8 cellular contexts compared by ENCODE assay signal in the genomic region with DNA sequence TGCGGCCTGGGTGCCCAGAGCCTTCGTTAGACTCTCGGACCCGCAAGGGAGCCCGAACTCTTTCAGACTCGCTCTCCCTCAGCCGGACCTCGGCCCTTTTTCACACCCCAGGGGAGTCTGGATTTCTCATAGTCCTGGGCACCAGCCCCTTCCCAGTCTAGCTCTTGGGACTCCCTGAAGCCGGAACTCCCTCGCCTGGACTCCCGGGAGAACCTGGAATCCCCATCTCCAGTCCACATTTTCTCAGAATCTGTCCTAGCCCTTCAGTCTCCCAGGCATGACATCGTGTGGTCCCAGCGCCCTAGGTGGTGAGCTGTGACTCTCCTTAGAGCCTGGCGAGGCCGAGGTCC. TPM values are rescaled to one million over a fixed set of nuclear protein-coding genes. Genes with fewer than 3 reads are reported as not detected.
DNase-seq lines count a peak whose midpoint lies in the region; ATAC-seq and TF ChIP-seq lines count a peak whose summit lies in the region.

No MANE protein-coding gene starts in this region.

- H3K27me3 ChIP-seq in A673 (replicated peaks; ENCODE audit: insufficient read depth, low read depth, low read length, poor library complexity) (no peaks in the 10 kb centered on the region), ascending aorta (no peaks in the 10 kb centered on the region), mesenchymal stem cell (ENCODE audit: control insufficient read depth in 1 of 2, insufficient read depth in 1 of 2, low read length in 2 of 2) (no peaks in the 10 kb centered on the region)

- TF ChIP-seq CTCF in A673 (conservative IDR thresholded peaks at IDR 0.05; ENCODE audit: low read depth, low read length) = no peak
- no peak for TF ChIP-seq CTCF in ascending aorta (IDR thresholded peaks at IDR 0.05)

- no peak for TF ChIP-seq POLR2A in GM18505 (IDR thresholded peaks at IDR 0.05; ENCODE audit: borderline replicate concordance, extremely low read depth, insufficient read depth, insufficient read length)

- H3K18ac ChIP-seq in mesenchymal stem cell (ENCODE audit: low read depth in 1 of 2, low read length in 2 of 2) = peak overlapping the region; percentile 77 to 87

- WGBS in mesenchymal stem cell = 15% methylated on average over 15 of the region's 15 CpGs

- H2AFZ ChIP-seq in mesenchymal stem cell (ENCODE audit: low read depth, low read length) = peak overlapping the region; percentile 95

- no peak overlapping the region for H2BK120ac ChIP-seq in mesenchymal stem cell (ENCODE audit: low read depth, low read length)

- no peak for DNase-seq in A673 (ENCODE audit: low spot score)
- DNase-seq in HEK293T (ENCODE audit: extremely low spot score) = peak; percentile 44
- DNase-seq in ascending aorta (ENCODE audit: low spot score in 2 of 2) = no peak
- DNase-seq in mesenchymal stem cell = no peak
- DNase-seq in GOT3 (lab: John Stamatoyannopoulos, UW) = no peak
- no peak for DNase-seq in DMS114 treated with DMSO at 0.1 percent for 48 hours (lab: John Stamatoyannopoulos, UW; ENCODE audit: unreplicated experiment)

- peaks cover 22% of the 10 kb centered on the region for H3K79me1 ChIP-seq in mesenchymal stem cell (replicated peaks; ENCODE audit: low read length, poor library complexity, severe bottlenecking)

- no peak for ATAC-seq in GM18505 (IDR thresholded peaks at IDR 0.05; ENCODE audit: unreplicated experiment)
- no peak for ATAC-seq in GM18858 (IDR thresholded peaks at IDR 0.05; ENCODE audit: unreplicated experiment)

- peak overlapping the region in 1 of 2 experiments; percentile 95 for H3K14ac ChIP-seq in mesenchymal stem cell (ENCODE audit: low read length in 2 of 2)

- intact Hi-C loops in A673 (cut with micrococcal nuclease; ENCODE audit: unreplicated experiment) (no loop called here), ascending aorta (cut with DNase I) (loop anchor here (5.0 kb wide), 1 partner anchor 76 kb away; a partner anchor contains a TSS)

- H3K4ac ChIP-seq in mesenchymal stem cell (ENCODE audit: low read depth in 1 of 2, low read length in 2 of 2) = peak overlapping the region in 1 of 2 experiments; percentile 49

- no peaks in the 10 kb centered on the region for H3K9me3 ChIP-seq in A673 (ENCODE audit: low read depth, low read length, poor library complexity, severe bottlenecking)
- H3K9me3 ChIP-seq in ascending aorta = no peaks in the 10 kb centered on the region
- H3K9me3 ChIP-seq in mesenchymal stem cell (ENCODE audit: control insufficient read depth, low read length) = no peaks in the 10 kb centered on the region

- BruUV-seq in A673 (replicated peaks; lab: Mats Ljungman, UMichigan) = no TSS peak

- peak overlapping the region; percentile 53 for H4K91ac ChIP-seq in mesenchymal stem cell (ENCODE audit: low read length)

- no peak overlapping the region for H2BK15ac ChIP-seq in mesenchymal stem cell (ENCODE audit: low read depth, poor library complexity, severe bottlenecking)

- H3K4me3 ChIP-seq in A673 (ENCODE audit: low read depth, low read length, poor library complexity, severe bottlenecking) = peak overlapping the region; percentile 86
- peak overlapping the region; percentile 64 to 80 for H3K4me3 ChIP-seq in ascending aorta
- H3K4me3 ChIP-seq in mesenchymal stem cell (ENCODE audit: insufficient read depth in 1 of 2, low read depth in 1 of 2, low read length in 2 of 2) = peak overlapping the region; percentile 91 to 94

- no peak overlapping the region for H2BK5ac ChIP-seq in mesenchymal stem cell (ENCODE audit: low read depth, low read length, poor library complexity, severe bottlenecking)

- no peak overlapping the region for H2AK5ac ChIP-seq in mesenchymal stem cell (ENCODE audit: low read length, severe bottlenecking)

- H2BK12ac ChIP-seq in mesenchymal stem cell (ENCODE audit: low read length in 2 of 2) = peak overlapping the region in 1 of 2 experiments; percentile 15

- peak overlapping the region; percentile 79 for H3K4me2 ChIP-seq in mesenchymal stem cell (ENCODE audit: low read length, poor library complexity, severe bottlenecking)

- no peaks in the 10 kb centered on the region for H3K4me1 ChIP-seq in A673 (ENCODE audit: insufficient read depth, low read length, poor library complexity, severe bottlenecking)
- peaks cover 4% of the 10 kb centered on the region in 2 donors for H3K4me1 ChIP-seq in ascending aorta
- peaks cover 9% of the 10 kb centered on the region for H3K4me1 ChIP-seq in mesenchymal stem cell (ENCODE audit: control insufficient read depth, insufficient read depth, low read depth, low read length)

- CTCF ChIA-PET in A673 (lab: Charles Lee) (no interaction called here), HEK293T (lab: Yijun Ruan, JAX) (interaction anchor here (1.0 kb wide), 1 partner anchor 11 kb away, joined by 3 read pairs; no protein-coding TSS in a partner anchor)

- H3K27ac ChIP-seq in A673 (ENCODE audit: low read depth, low read length, poor library complexity, severe bottlenecking) (peak overlapping the region; percentile 7), ascending aorta (peak overlapping the region in 1 of 2 donors; percentile 1), mesenchymal stem cell (ENCODE audit: low read length, poor library complexity, severe bottlenecking) (no peak overlapping the region)

- peak overlapping the region; percentile 85 for H4K8ac ChIP-seq in mesenchymal stem cell (ENCODE audit: low read length)

- POLR2A ChIA-PET in A673 (lab: Charles Lee; ENCODE audit: low non-redundant PET) (no interaction called here), HEK293T (lab: Yijun Ruan, JAX) (interaction anchor here (0.6 to 1.6 kb wide), 3 partner anchors 11 to 72 kb away, joined by 3 to 4 read pairs (median 3); a partner anchor contains a TSS)

- peak overlapping the region in 1 of 2 experiments; percentile 34 for H3K23ac ChIP-seq in mesenchymal stem cell (ENCODE audit: low read length in 2 of 2)

- H3K9ac ChIP-seq in mesenchymal stem cell (ENCODE audit: low read length) = peak overlapping the region; percentile 97

- H3K36me3 ChIP-seq in A673 (ENCODE audit: insufficient read depth, low read length, poor library complexity, severe bottlenecking) (no peaks in the 10 kb centered on the region), ascending aorta (peaks cover 5 to 8% of the 10 kb centered on the region in 2 donors), mesenchymal stem cell (ENCODE audit: control insufficient read depth in 1 of 2, insufficient read depth in 2 of 2, low read depth in 1 of 2, low read length in 2 of 2) (peaks cover 13 to 14% of the 10 kb centered on the region in 2 experiments)

TF ChIP-seq in HEK293T, 16 proteins besides CTCF, POLR2A, EP300 and RAD21:
- TF ChIP-seq FOXA1 (IDR thresholded peaks at IDR 0.05) (no peak), NFRKB (IDR thresholded peaks at IDR 0.05) (no peak), L3MBTL2 (conservative IDR thresholded peaks at IDR 0.05) (peak; percentile 48)

RNA-seq across cellular contexts. Expression of a gene that starts 0.6 kb away (rescaled TPM):
- total RNA-seq in A673 (2021) = 5.2 and 5.4 TPM in 2 replicates
- 0.21 TPM for total RNA-seq in ascending aorta
- polyA plus RNA-seq in mesenchymal stem cell (2013, experiment 1 of 2) = 8.2 TPM
- 8.3 TPM for polyA plus RNA-seq in mesenchymal stem cell (2013, experiment 2 of 2)

RNA-seq across cellular contexts. Expression of a gene that starts 26.4 kb away (rescaled TPM):
- total RNA-seq in A673 (2021) (1.8 and 2.1 TPM in 2 replicates), ascending aorta (0.53 TPM)
- polyA plus RNA-seq in mesenchymal stem cell (2013, experiment 1 of 2) = 0.21 TPM
- 0.21 TPM for polyA plus RNA-seq in mesenchymal stem cell (2013, experiment 2 of 2)

RNA-seq across cellular contexts. Expression of a gene that starts 32.7 kb away (rescaled TPM):
- total RNA-seq in A673 (2021) = 2.4 and 3.3 TPM in 2 replicates
- 38.1 TPM for total RNA-seq in ascending aorta
- polyA plus RNA-seq in mesenchymal stem cell (2013, experiment 1 of 2) = 4.1 TPM
- polyA plus RNA-seq in mesenchymal stem cell (2013, experiment 2 of 2) = 4.0 TPM
